In the genomic region with DNA sequence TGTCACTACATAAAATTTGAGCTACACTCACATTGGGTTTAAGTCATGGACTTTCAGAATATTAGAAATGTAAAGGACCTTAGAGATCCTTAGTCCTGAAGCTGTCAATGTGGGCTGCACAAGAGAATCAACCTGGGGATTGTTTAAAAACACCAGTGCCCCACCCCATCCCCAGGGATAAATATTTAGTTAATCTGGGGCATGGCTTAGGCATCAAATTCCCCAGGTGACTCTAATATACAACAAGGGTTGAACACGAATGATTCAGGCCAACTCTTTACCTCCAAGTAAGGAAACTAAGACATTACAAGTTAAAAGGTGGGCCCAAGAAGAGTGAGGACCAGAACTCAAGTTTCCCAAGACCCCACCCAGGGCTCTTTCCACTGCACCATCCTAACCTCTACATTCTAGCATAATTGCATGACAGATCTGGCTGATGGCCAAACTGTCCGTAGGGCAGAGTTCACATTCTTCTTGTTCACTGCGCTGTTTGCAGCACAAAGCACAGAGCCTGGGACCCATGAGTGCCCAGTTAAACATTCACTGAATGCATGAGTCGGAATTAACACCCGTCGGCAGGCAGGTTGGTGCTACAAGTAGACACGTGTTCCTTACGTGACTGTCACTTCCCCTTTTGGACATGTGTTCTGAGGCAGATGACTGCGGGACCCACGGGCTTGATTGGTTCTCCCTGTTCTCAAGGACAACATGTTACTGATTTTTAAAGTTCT, we compare ENCODE assay signal across 9 cellular contexts. TPM values are rescaled to one million over a fixed set of nuclear protein-coding genes. Genes with fewer than 3 reads are reported as not detected.
DNase-seq lines count a peak whose midpoint lies in the region; ATAC-seq, FAIRE-seq and TF ChIP-seq lines count a peak whose summit lies in the region.
"Had no signal": no experiment of that assay in that cellular context is flagged by ENCODE, and none has a peak within 500 bp of the region (broad histone marks: within the 10 kb centered on the region; RNA-seq: fewer than 3 reads in every experiment).

No MANE protein-coding gene starts in this region.

- no peak for TF ChIP-seq CTCF in choroid plexus epithelial cell (conservative IDR thresholded peaks at IDR 0.05; ENCODE audit: low read depth, low read length)
- no peak for TF ChIP-seq CTCF in thyroid gland (IDR thresholded peaks at IDR 0.05)
- TF ChIP-seq CTCF in testis (IDR thresholded peaks at IDR 0.05) = no peak
- no peak for TF ChIP-seq CTCF in GM10266 (IDR thresholded peaks at IDR 0.05; ENCODE audit: control insufficient read depth, insufficient read depth, low read depth, missing control alignments)

- no peaks in the 10 kb centered on the region for H3K9me2 ChIP-seq in Karpas-422 (replicated peaks; ENCODE audit: insufficient read depth, low read length)

- no peak overlapping the region for H3K27ac ChIP-seq in thyroid gland
- H3K27ac ChIP-seq in testis = no peak overlapping the region
- no peak overlapping the region for H3K27ac ChIP-seq in Karpas-422 (ENCODE audit: low read length)

- H3K4me1 ChIP-seq in thyroid gland (peaks cover 0 to 4% of the 10 kb centered on the region in 2 donors), testis (no peaks in the 10 kb centered on the region), Karpas-422 (ENCODE audit: low read length) (no peaks in the 10 kb centered on the region)

- H3K36me3 ChIP-seq in thyroid gland (no peaks in the 10 kb centered on the region), testis (ENCODE audit: low read depth, missing control alignments) (no peaks in the 10 kb centered on the region), Karpas-422 (ENCODE audit: insufficient read depth, low read length) (peaks cover 42% of the 10 kb centered on the region)

- intact Hi-C loops in thyroid gland (cut with DNase I) (no loop called here), testis (cut with DNase I; ENCODE audit: low total_unique reads) (no loop called here)

- H3K27me3 ChIP-seq in thyroid gland (no peaks in the 10 kb centered on the region), testis (no peaks in the 10 kb centered on the region), Karpas-422 (ENCODE audit: low read length) (no peaks in the 10 kb centered on the region)

- H3K4me2 ChIP-seq in Karpas-422 (ENCODE audit: low read depth, low read length, poor library complexity, severe bottlenecking) = no peak overlapping the region

- no peak overlapping the region for H3K9ac ChIP-seq in Karpas-422 (ENCODE audit: low read length)

- no peaks in the 10 kb centered on the region for H3K9me3 ChIP-seq in thyroid gland
- H3K9me3 ChIP-seq in testis = no peaks in the 10 kb centered on the region
- no peaks in the 10 kb centered on the region for H3K9me3 ChIP-seq in Karpas-422 (ENCODE audit: low read length)

- TF ChIP-seq POLR2A in GM12892 (IDR thresholded peaks at IDR 0.05; ENCODE audit: low read depth, low read length) = no peak
- no peak for TF ChIP-seq POLR2A in thyroid gland (IDR thresholded peaks at IDR 0.05)
- no peak for TF ChIP-seq POLR2A in testis (IDR thresholded peaks at IDR 0.05)

- ATAC-seq in GM21381 (IDR thresholded peaks at IDR 0.05; ENCODE audit: unreplicated experiment) = peak; percentile 92
- ATAC-seq in HG03565 (IDR thresholded peaks at IDR 0.05; ENCODE audit: unreplicated experiment) = peak; percentile 90

- FAIRE-seq in GM12892 (lab: Jason Lieb, UNC) = peak; percentile 67
- FAIRE-seq: colon had no signal

- 53 to 77% methylated on average over 7 to 10 of the region's 10 CpGs for whole genome bisulfite sequencing in thyroid gland, 2 donors
- WGBS in testis, 2 donors = 80 to 84% methylated on average over 10 of the region's 10 CpGs

- no peak overlapping the region for H2AFZ ChIP-seq in Karpas-422 (ENCODE audit: low read length)

- peaks cover 38% of the 10 kb centered on the region for H3K79me2 ChIP-seq in Karpas-422 (ENCODE audit: low read length)

- no peak for DNase-seq in GM12892 (ENCODE audit: insufficient read length)
- peak; percentile 62 for DNase-seq in choroid plexus epithelial cell (ENCODE audit: low read depth)
- DNase-seq in thyroid gland = peak; percentile 31 to 55
- DNase-seq in testis = no peak
- DNase-seq in Karpas-422 = no peak
- DNase-seq in GM10266 (ENCODE audit: extremely low spot score) = no peak

- H4K20me1 ChIP-seq in Karpas-422 (ENCODE audit: insufficient read depth, low read depth, low read length) = no peaks in the 10 kb centered on the region

- H3K4me3 ChIP-seq in choroid plexus epithelial cell (ENCODE audit: low read depth, low read length) = no peak overlapping the region
- no peak overlapping the region for H3K4me3 ChIP-seq in thyroid gland (replicated peaks in 1 of 3)
- no peak overlapping the region for H3K4me3 ChIP-seq in testis
- H3K4me3 ChIP-seq in Karpas-422 (ENCODE audit: low read length) = no peak overlapping the region

RNA-seq across cellular contexts. Expression of a gene that starts 25.2 kb away (rescaled TPM):
- polyA plus RNA-seq in GM12892 (2012; ENCODE audit: missing spikeins) = 69.7 TPM
- total RNA-seq in thyroid gland (10 to 100 TPM; 18.3 to 73.5 (median 34.6) TPM), testis (10 to 100 TPM; 32.1 to 41.4 TPM)
- polyA plus RNA-seq in testis (ENCODE audit: insufficient read depth, low read depth, low replicate concordance) = 21.7 TPM
- 355 and 517 TPM in 2 replicates for total RNA-seq in Karpas-422 (2014; rRNA removed; shearing (Covaris generic); ENCODE audit: low replicate concordance)

Comparison
In these comparisons a context has a peak if more than half of its experiments do, and no peak if none do; other contexts are left out.
1. DNase-seq: peak in choroid plexus epithelial cell (single experiment) and thyroid gland (2 of 2); none in GM12892 (single experiment), testis (single experiment), Karpas-422 (single experiment) and GM10266 (single experiment).